Comparison of ENCODE assay signal across 1 cellular context in genomic region chr7:142104550-142105527, GRCh38.
TF ChIP-seq lines count a peak whose summit lies in the region.

No MANE protein-coding gene starts in this region.

TF ChIP-seq in HepG2, 621 proteins besides CTCF, POLR2A, EP300 and RAD21 (continued from another document and continues in another):
- no peak for TF ChIP-seq ZBTB10 (CRISPR knock-in tag; IDR thresholded peaks at IDR 0.05; ENCODE audit: borderline replicate concordance)
- no peak for TF ChIP-seq ZNF256 (CRISPR knock-in tag; conservative IDR thresholded peaks at IDR 0.05)
- no peak for TF ChIP-seq ZNF552 (CRISPR knock-in tag; IDR thresholded peaks at IDR 0.05; ENCODE audit: borderline replicate concordance)
- TF ChIP-seq TBX2 (CRISPR knock-in tag; IDR thresholded peaks at IDR 0.05; ENCODE audit: borderline replicate concordance) = no peak
- TF ChIP-seq NFE2 (CRISPR knock-in tag; IDR thresholded peaks at IDR 0.05) = no peak
- no peak for TF ChIP-seq ZSCAN5A (CRISPR knock-in tag; IDR thresholded peaks at IDR 0.05; ENCODE audit: borderline replicate concordance)
- 0 out of 2 replicates have a peak, but pooled peaks have one; percentile 34 for TF ChIP-seq DPF2 (CRISPR knock-in tag; IDR thresholded peaks at IDR 0.05; ENCODE audit: borderline replicate concordance, low read depth)
- TF ChIP-seq DBP (CRISPR knock-in tag; IDR thresholded peaks at IDR 0.05; ENCODE audit: not compliant biosample characterization) = no peak
- no peak for TF ChIP-seq CSRNP2 (CRISPR knock-in tag; conservative IDR thresholded peaks at IDR 0.05; ENCODE audit: low read depth)
- no peak for TF ChIP-seq ZNF740 (CRISPR knock-in tag; IDR thresholded peaks at IDR 0.05)
- no peak for TF ChIP-seq CREB3 (CRISPR knock-in tag; IDR thresholded peaks at IDR 0.05)
- TF ChIP-seq RXRB (CRISPR knock-in tag; IDR thresholded peaks at IDR 0.05; ENCODE audit: borderline replicate concordance) = 0 out of 2 replicates have a peak, but pooled peaks have one; percentile 21
- no peak for TF ChIP-seq AKAP8 (CRISPR knock-in tag; IDR thresholded peaks at IDR 0.05)
- TF ChIP-seq PITX1 (CRISPR knock-in tag; IDR thresholded peaks at IDR 0.05) = 0 out of 2 replicates have a peak, but pooled peaks have one; percentile 24
- no peak for TF ChIP-seq MATR3 (CRISPR knock-in tag; IDR thresholded peaks at IDR 0.05)
- TF ChIP-seq ZNF33B (CRISPR knock-in tag; IDR thresholded peaks at IDR 0.05) = no peak
- no peak for TF ChIP-seq ZNF451 (CRISPR knock-in tag; IDR thresholded peaks at IDR 0.05)
- TF ChIP-seq MED13 (CRISPR knock-in tag; IDR thresholded peaks at IDR 0.05) = no peak
- TF ChIP-seq FOSL2 (CRISPR knock-in tag; IDR thresholded peaks at IDR 0.05) = peak; percentile 73
- no peak for TF ChIP-seq IKZF1 (IDR thresholded peaks at IDR 0.05)
- TF ChIP-seq TEAD3 (CRISPR knock-in tag; optimal IDR thresholded peaks at IDR 0.05; ENCODE audit: borderline replicate concordance) = peak; percentile 93
- no peak for TF ChIP-seq ZNF782 (CRISPR knock-in tag; IDR thresholded peaks at IDR 0.05; ENCODE audit: borderline replicate concordance)
- TF ChIP-seq RBM22 (optimal IDR thresholded peaks at IDR 0.05; ENCODE audit: low read length) = no peak
- TF ChIP-seq HES4 (CRISPR knock-in tag; IDR thresholded peaks at IDR 0.05; ENCODE audit: borderline replicate concordance) = no peak
- TF ChIP-seq ZXDC (CRISPR knock-in tag; IDR thresholded peaks at IDR 0.05) = no peak
- peak; percentile 53; the same call in 1 of the 2 replicates for TF ChIP-seq CEBPG (CRISPR knock-in tag; IDR thresholded peaks at IDR 0.05)
- no peak for TF ChIP-seq TBL1XR1 (IDR thresholded peaks at IDR 0.05; ENCODE audit: borderline replicate concordance, low read length, partially characterized antibody)
- TF ChIP-seq ZNF207 (IDR thresholded peaks at IDR 0.05; ENCODE audit: borderline replicate concordance) = no peak
- TF ChIP-seq ETS1 (CRISPR knock-in tag; IDR thresholded peaks at IDR 0.05) = no peak
- TF ChIP-seq ZBED4 (CRISPR knock-in tag; IDR thresholded peaks at IDR 0.05; ENCODE audit: borderline replicate concordance) = no peak
- no peak for TF ChIP-seq ZBTB4 (CRISPR knock-in tag; IDR thresholded peaks at IDR 0.05; ENCODE audit: borderline replicate concordance)
- TF ChIP-seq ZNF660 (CRISPR knock-in tag; IDR thresholded peaks at IDR 0.05; ENCODE audit: borderline replicate concordance, low read depth) = no peak
- TF ChIP-seq KMT2A (CRISPR knock-in tag; IDR thresholded peaks at IDR 0.05) = no peak
- no peak for TF ChIP-seq FOXO4 (CRISPR knock-in tag; conservative IDR thresholded peaks at IDR 0.05)
- no peak for TF ChIP-seq ZNF556 (CRISPR knock-in tag; IDR thresholded peaks at IDR 0.05; ENCODE audit: borderline replicate concordance)
- TF ChIP-seq CCDC6 (CRISPR knock-in tag; IDR thresholded peaks at IDR 0.05) = no peak
- no peak for TF ChIP-seq ZFP37 (CRISPR knock-in tag; IDR thresholded peaks at IDR 0.05; ENCODE audit: borderline replicate concordance)
- no peak for TF ChIP-seq RARG (CRISPR knock-in tag; IDR thresholded peaks at IDR 0.05; ENCODE audit: low read depth)
